In the genomic region with DNA sequence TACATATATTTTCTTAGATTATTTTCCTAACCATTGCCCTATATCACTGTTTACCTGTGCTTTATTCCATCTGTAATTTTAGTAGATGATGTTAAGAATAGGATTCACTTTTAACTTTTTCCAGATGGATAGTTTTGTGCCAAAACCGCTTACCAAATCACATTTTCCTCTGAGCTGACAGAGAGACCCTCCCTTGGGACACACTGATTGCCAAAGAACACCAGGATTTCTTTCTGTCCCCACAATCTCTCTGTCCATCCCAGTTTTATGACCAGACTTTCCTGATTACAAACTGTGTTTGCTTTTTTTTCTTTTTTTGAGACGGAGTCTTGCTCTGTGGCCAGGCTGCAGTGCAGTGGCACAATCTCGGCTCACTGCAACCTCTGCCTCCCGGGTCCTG, we compare ENCODE assay signal across 21 cellular contexts.
"Had no signal": no experiment of that assay in that cellular context is flagged by ENCODE, and none has a peak within 500 bp of the region (broad histone marks: within the 10 kb centered on the region; RNA-seq: fewer than 3 reads in every experiment).

No MANE protein-coding gene starts in this region.

- DNase-seq: activated CD4-positive, alpha-beta T cell treated with anti-CD3 and anti-CD28 coated beads for 1 hour; activated CD4-positive, alpha-beta T cell treated with anti-CD3 and anti-CD28 coated beads, Interleukin-2, amount 50 U/mL, for 1 hour; activated T-cell treated with anti-CD3 and anti-CD28 coated beads, Interleukin-2, amount 50 U/mL, for 1 hour; adrenal gland; hypothalamus; left ventricle myocardium superior; mammary epithelial cell; stimulated activated CD4-positive, alpha-beta T cell treated with anti-CD3 and anti-CD28 coated beads, Interleukin-1b, Interleukin-23, amount 100 ng/mL, for 48 hours; T-helper 1 cell; tibial artery had no signal

- H3K79me2 ChIP-seq: parathyroid adenoma had no signal

- ATAC-seq: activated naive CD4-positive, alpha-beta T cell treated with anti-CD3 and anti-CD28 coated beads, Interleukin-2, amount 50 U/mL, for 72 hours; activated T-helper 17 cell treated with anti-CD3 and anti-CD28 coated beads, Interleukin-2, amount 50 U/mL, for 72 hours; left ventricle myocardium superior; natural killer cell treated with Interleukin-12 subunit alpha and Interleukin-12 subunit beta and Interleukin-15 and Interleukin-18, amount 100 ng/mL, for 72 hours; right cardiac atrium had no signal

- H3K27ac Mint-ChIP-seq: activated naive CD4-positive, alpha-beta T cell treated with anti-CD3 and anti-CD28 coated beads, Interleukin-2, amount 50 U/mL, for 72 hours; activated T-helper 17 cell treated with anti-CD3 and anti-CD28 coated beads, Interleukin-2, amount 50 U/mL, for 72 hours; natural killer cell treated with Interleukin-12 subunit alpha and Interleukin-12 subunit beta and Interleukin-15 and Interleukin-18, amount 100 ng/mL, for 72 hours; stimulated activated naive CD8-positive, alpha-beta T cell treated with anti-CD3 and anti-CD28 coated beads, Interleukin-15, Interleukin-2, amounts not matched to agents 100 ng/mL and 50 ng/mL, for 24 hours had no signal

- FAIRE-seq: bronchial epithelial cell, frontal cortex had no signal

- H3K4me3 ChIP-seq: adrenal gland, coronary artery, tibial artery had no signal

- H2AFZ ChIP-seq: parathyroid adenoma had no signal

- H3K4me1 Mint-ChIP-seq: activated T-helper 17 cell treated with anti-CD3 and anti-CD28 coated beads, Interleukin-2, amount 50 U/mL, for 72 hours had no signal

- H3K36me3 ChIP-seq: adrenal gland, neutrophil, tibial artery had no signal

- H3K9me3 Mint-ChIP-seq: activated naive CD4-positive, alpha-beta T cell treated with anti-CD3 and anti-CD28 coated beads, Interleukin-2, amount 50 U/mL, for 72 hours; activated T-helper 17 cell treated with anti-CD3 and anti-CD28 coated beads, Interleukin-2, amount 50 U/mL, for 72 hours; natural killer cell treated with Interleukin-12 subunit alpha and Interleukin-12 subunit beta and Interleukin-15 and Interleukin-18, amount 100 ng/mL, for 72 hours; stimulated activated naive CD8-positive, alpha-beta T cell treated with anti-CD3 and anti-CD28 coated beads, Interleukin-15, Interleukin-2, amounts not matched to agents 100 ng/mL and 50 ng/mL, for 24 hours had no signal

- H3K9me3 ChIP-seq: adrenal gland, neutrophil, tibial artery had no signal

- H3K27me3 ChIP-seq: adrenal gland, neutrophil, tibial artery had no signal

- H3K4me1 ChIP-seq: adrenal gland, parathyroid adenoma had no signal

- H3K4me3 Mint-ChIP-seq: activated T-helper 17 cell treated with anti-CD3 and anti-CD28 coated beads, Interleukin-2, amount 50 U/mL, for 72 hours; natural killer cell treated with Interleukin-12 subunit alpha and Interleukin-12 subunit beta and Interleukin-15 and Interleukin-18, amount 100 ng/mL, for 72 hours; stimulated activated naive CD8-positive, alpha-beta T cell treated with anti-CD3 and anti-CD28 coated beads, Interleukin-15, Interleukin-2, amounts not matched to agents 100 ng/mL and 50 ng/mL, for 24 hours had no signal

- H3K9ac ChIP-seq: parathyroid adenoma had no signal

- H3K27ac ChIP-seq: adrenal gland, coronary artery, epithelial cell of prostate, neutrophil, parathyroid adenoma, tibial artery had no signal

- H3K36me3 Mint-ChIP-seq: activated naive CD4-positive, alpha-beta T cell treated with anti-CD3 and anti-CD28 coated beads, Interleukin-2, amount 50 U/mL, for 72 hours had no signal
